In the genomic region with DNA sequence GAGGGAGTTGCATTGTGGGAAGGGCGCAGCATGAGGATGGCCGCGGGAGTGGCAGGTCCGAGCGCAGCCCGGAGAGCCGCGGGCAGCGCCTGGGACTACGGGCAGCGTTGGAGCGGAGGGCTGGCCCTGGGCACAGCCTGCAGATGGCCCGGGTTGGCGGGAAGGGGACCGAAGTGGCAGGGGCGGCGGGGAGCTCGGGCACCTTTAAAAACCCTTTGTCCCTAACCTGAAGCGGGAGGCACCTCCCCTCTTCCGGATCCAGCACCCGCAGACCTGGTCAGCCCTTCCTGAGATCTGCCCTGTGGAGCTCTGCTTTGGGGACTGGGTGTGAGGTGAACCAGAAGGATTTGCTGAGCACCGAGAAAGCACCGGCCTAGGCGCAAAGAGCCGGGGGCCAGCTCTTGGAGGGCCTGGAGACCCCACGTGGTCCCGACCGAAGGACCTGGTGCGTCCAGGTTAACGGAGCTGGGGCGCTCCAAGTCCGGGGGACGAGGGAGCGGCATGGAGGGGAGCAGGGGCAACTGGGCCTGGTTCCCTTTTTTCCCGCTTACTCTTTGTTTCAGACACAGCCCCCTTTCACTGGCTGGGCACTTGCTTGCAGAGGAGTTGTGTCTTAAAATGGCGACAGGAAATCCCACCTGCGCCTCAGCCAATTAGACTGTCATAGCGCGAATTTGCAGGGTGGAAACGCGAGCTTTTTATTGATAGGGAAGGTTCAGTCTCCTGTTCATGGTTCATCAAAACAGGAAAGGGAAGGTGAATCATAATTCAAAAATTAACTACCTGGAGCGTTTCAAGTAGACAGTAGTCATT, we compare ENCODE assay signal across 1 cellular context.
TF ChIP-seq lines count a peak whose summit lies in the region.

No MANE protein-coding gene starts in this region.

TF ChIP-seq in HEK293, 187 proteins besides CTCF, POLR2A, EP300 and RAD21 (continued from another document):
- TF ChIP-seq, protein P1, sequence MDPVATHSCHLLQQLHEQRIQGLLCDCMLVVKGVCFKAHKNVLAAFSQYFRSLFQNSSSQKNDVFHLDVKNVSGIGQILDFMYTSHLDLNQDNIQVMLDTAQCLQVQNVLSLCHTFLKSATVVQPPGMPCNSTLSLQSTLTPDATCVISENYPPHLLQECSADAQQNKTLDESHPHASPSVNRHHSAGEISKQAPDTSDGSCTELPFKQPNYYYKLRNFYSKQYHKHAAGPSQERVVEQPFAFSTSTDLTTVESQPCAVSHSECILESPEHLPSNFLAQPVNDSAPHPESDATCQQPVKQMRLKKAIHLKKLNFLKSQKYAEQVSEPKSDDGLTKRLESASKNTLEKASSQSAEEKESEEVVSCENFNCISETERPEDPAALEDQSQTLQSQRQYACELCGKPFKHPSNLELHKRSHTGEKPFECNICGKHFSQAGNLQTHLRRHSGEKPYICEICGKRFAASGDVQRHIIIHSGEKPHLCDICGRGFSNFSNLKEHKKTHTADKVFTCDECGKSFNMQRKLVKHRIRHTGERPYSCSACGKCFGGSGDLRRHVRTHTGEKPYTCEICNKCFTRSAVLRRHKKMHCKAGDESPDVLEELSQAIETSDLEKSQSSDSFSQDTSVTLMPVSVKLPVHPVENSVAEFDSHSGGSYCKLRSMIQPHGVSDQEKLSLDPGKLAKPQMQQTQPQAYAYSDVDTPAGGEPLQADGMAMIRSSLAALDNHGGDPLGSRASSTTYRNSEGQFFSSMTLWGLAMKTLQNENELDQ (tag by site-specific recombination; IDR thresholded peaks at IDR 0.05; ENCODE audit: low read depth) = no peak
- TF ChIP-seq YY1 (tag by site-specific recombination; IDR thresholded peaks at IDR 0.05) (no peak; the same call in 1 of the 2 replicates), ZNF501 (tag by site-specific recombination; IDR thresholded peaks at IDR 0.05) (no peak), ZNF19 (tag by site-specific recombination; IDR thresholded peaks at IDR 0.05; ENCODE audit: low read depth) (no peak), ZNF121 (tag by site-specific recombination; IDR thresholded peaks at IDR 0.05) (no peak)
